ENCODE assay signal across 18 cellular contexts in genomic region chr10:125034671-125035070, GRCh38.
DNase-seq lines count a peak whose midpoint lies in the region; ATAC-seq and TF ChIP-seq lines count a peak whose summit lies in the region.
"Had no signal": no experiment of that assay in that cellular context is flagged by ENCODE, and none has a peak within 500 bp of the region (broad histone marks: within the 10 kb centered on the region; RNA-seq: fewer than 3 reads in every experiment).

No MANE protein-coding gene starts in this region.

- DNase-seq in natural killer cell (no peak), brain microvascular endothelial cell (no peak), lower lobe of right lung (peak; percentile 35), NCI-H2227 treated with DMSO at 0.1 percent for 48 hours (lab: John Stamatoyannopoulos, UW) (no peak), T1000 (lab: John Stamatoyannopoulos, UW) (no peak), substantia nigra (lab: John Stamatoyannopoulos, UW) (no peak)
- DNase-seq in natural killer cell treated with Interleukin-12 subunit alpha and Interleukin-12 subunit beta and Interleukin-15 and Interleukin-18, amount 100 ng/mL, for 72 hours (ENCODE audit: low spot score) = no peak
- DNase-seq: activated CD8-positive, alpha-beta memory T cell treated with anti-CD3 and anti-CD28 coated beads for 24 hours; activated effector memory CD4-positive, alpha-beta T cell treated with Interleukin-2 at 50 U/mL for 16 hours; GOT3; left cardiac atrium; naive B cell; NCI-H1105 treated with DMSO at 0.1 percent for 48 hours; stimulated activated CD4-positive, alpha-beta T cell treated with anti-CD3 and anti-CD28 coated beads, Interleukin-2, amount 100 ng/mL, for 24 hours; transverse colon; WERI-Rb-1 had no signal

- H3K27ac ChIP-seq in brain microvascular endothelial cell = peak overlapping the region; percentile 87
- no peak overlapping the region for H3K27ac ChIP-seq in lower lobe of right lung
- H3K27ac ChIP-seq in substantia nigra (ENCODE audit: low read depth, low read length, poor library complexity, severe bottlenecking) = no peak overlapping the region
- H3K27ac ChIP-seq: transverse colon, WERI-Rb-1 had no signal

- TF ChIP-seq CTCF in natural killer cell (IDR thresholded peaks at IDR 0.05) (no peak), brain microvascular endothelial cell (IDR thresholded peaks at IDR 0.05; ENCODE audit: low read depth, low read length, missing control alignments) (no peak), lower lobe of right lung (IDR thresholded peaks at IDR 0.05) (no peak)

- peaks cover 88 to 96% of the 10 kb centered on the region in 2 donors for H3K4me1 Mint-ChIP-seq in natural killer cell
- peaks cover 26 to 71% of the 10 kb centered on the region in 2 donors for H3K4me1 Mint-ChIP-seq in natural killer cell treated with Interleukin-12 subunit alpha and Interleukin-12 subunit beta and Interleukin-15 and Interleukin-18, amount 100 ng/mL, for 72 hours (ENCODE audit: low read depth in 2 of 2)

- peak overlapping the region; percentile 78 to 82 for H3K27ac Mint-ChIP-seq in natural killer cell
- peak overlapping the region in 1 of 2 donors; percentile 67 for H3K27ac Mint-ChIP-seq in natural killer cell treated with Interleukin-12 subunit alpha and Interleukin-12 subunit beta and Interleukin-15 and Interleukin-18, amount 100 ng/mL, for 72 hours
- H3K27ac Mint-ChIP-seq: naive B cell had no signal

- in situ Hi-C loops in brain microvascular endothelial cell (cut with HindIII; ENCODE audit: low pct_ligation_motif_present, low sequenced_read_pairs) = no loop called here

- peak overlapping the region; percentile 19 for H3K4me3 Mint-ChIP-seq in natural killer cell
- H3K4me3 Mint-ChIP-seq in natural killer cell treated with Interleukin-12 subunit alpha and Interleukin-12 subunit beta and Interleukin-15 and Interleukin-18, amount 100 ng/mL, for 72 hours = no peak overlapping the region
- H3K4me3 Mint-ChIP-seq: brain, naive B cell had no signal

- intact Hi-C loops in natural killer cell (cut with micrococcal nuclease) (no loop called here), lower lobe of right lung (cut with DNase I) (no loop called here)

- no peaks in the 10 kb centered on the region for H3K9me3 ChIP-seq in lower lobe of right lung
- H3K9me3 ChIP-seq: transverse colon had no signal

- H3K36me3 ChIP-seq in brain microvascular endothelial cell (replicated peaks) (no peaks in the 10 kb centered on the region), lower lobe of right lung (peaks cover 7% of the 10 kb centered on the region)
- H3K36me3 ChIP-seq: transverse colon had no signal

- peaks cover 55% of the 10 kb centered on the region for H3K4me1 ChIP-seq in lower lobe of right lung

- no peaks in the 10 kb centered on the region for H3K27me3 Mint-ChIP-seq in natural killer cell (ENCODE audit: low read depth in 2 of 2)
- H3K27me3 Mint-ChIP-seq in natural killer cell treated with Interleukin-12 subunit alpha and Interleukin-12 subunit beta and Interleukin-15 and Interleukin-18, amount 100 ng/mL, for 72 hours = no peaks in the 10 kb centered on the region
- H3K27me3 Mint-ChIP-seq: brain had no signal

- H3K27me3 ChIP-seq in brain microvascular endothelial cell (replicated peaks) = no peaks in the 10 kb centered on the region
- no peaks in the 10 kb centered on the region for H3K27me3 ChIP-seq in lower lobe of right lung (ENCODE audit: low read depth)
- H3K27me3 ChIP-seq: transverse colon had no signal

- no peaks in the 10 kb centered on the region for H3K9me3 Mint-ChIP-seq in natural killer cell
- H3K9me3 Mint-ChIP-seq in natural killer cell treated with Interleukin-12 subunit alpha and Interleukin-12 subunit beta and Interleukin-15 and Interleukin-18, amount 100 ng/mL, for 72 hours = no peaks in the 10 kb centered on the region
- H3K9me3 Mint-ChIP-seq: brain had no signal

- H3K4me3 ChIP-seq in brain microvascular endothelial cell (ENCODE audit: low read depth, low read length) (peak overlapping the region; percentile 20), lower lobe of right lung (no peak overlapping the region)
- H3K4me3 ChIP-seq: transverse colon had no signal

- no peak for ATAC-seq in natural killer cell
- no peak for ATAC-seq in natural killer cell treated with Interleukin-12 subunit alpha and Interleukin-12 subunit beta and Interleukin-15 and Interleukin-18, amount 100 ng/mL, for 72 hours
- no peak for ATAC-seq in lower lobe of right lung
- no peak for ATAC-seq in HG02970 (IDR thresholded peaks at IDR 0.05; ENCODE audit: low FRiP score, unreplicated experiment)

- no peaks in the 10 kb centered on the region for H3K36me3 Mint-ChIP-seq in natural killer cell
- no peaks in the 10 kb centered on the region for H3K36me3 Mint-ChIP-seq in natural killer cell treated with Interleukin-12 subunit alpha and Interleukin-12 subunit beta and Interleukin-15 and Interleukin-18, amount 100 ng/mL, for 72 hours
- H3K36me3 Mint-ChIP-seq: naive B cell had no signal
